9 cellular contexts compared by ENCODE assay signal in genomic region chr9:137128158-137129088, GRCh38. TPM values are rescaled to one million over a fixed set of nuclear protein-coding genes. Genes with fewer than 3 reads are reported as not detected.
A peak's percentile ranks its signal among the peaks of the same experiment; 100 is the strongest.
DNase-seq lines count a peak whose midpoint lies in the region; ATAC-seq and TF ChIP-seq lines count a peak whose summit lies in the region.
"Had no signal": no experiment of that assay in that cellular context is flagged by ENCODE, and none has a peak within 500 bp of the region (broad histone marks: within the 10 kb centered on the region; RNA-seq: fewer than 3 reads in every experiment).

No MANE protein-coding gene starts in this region.

- peak overlapping the region; percentile 96 for H2AK9ac ChIP-seq in IMR-90 (replicated peaks; ENCODE audit: low read depth, low read length, poor library complexity)

- H3K36me3 ChIP-seq in DND-41 (ENCODE audit: insufficient read depth, low read length) (no peaks in the 10 kb centered on the region; the same call in 1 of the 2 replicates), IMR-90 (ENCODE audit: control insufficient read depth, insufficient read depth, low read length) (no peaks in the 10 kb centered on the region), mucosa of descending colon (ENCODE audit: low read depth) (no peaks in the 10 kb centered on the region)

- H3K23ac ChIP-seq in IMR-90 (ENCODE audit: low read depth, low read length) = peak overlapping the region; percentile 54

- H3K56ac ChIP-seq in IMR-90 (ENCODE audit: extremely low read depth, insufficient read depth, low read length) = peak overlapping the region; percentile 36; the same call in 1 of the 2 replicates

- in situ Hi-C loops in IMR-90 (cut with MboI; ENCODE audit: low sequenced_read_pairs) (no loop called here), astrocyte of the cerebellum (cut with HindIII; ENCODE audit: low sequenced_read_pairs) (no loop called here)

- intact Hi-C loops in IMR-90 (cut with micrococcal nuclease) = no loop called here
- intact Hi-C loops in mucosa of descending colon (cut with DNase I, micrococcal nuclease) = no loop called here

- H2BK120ac ChIP-seq in IMR-90 (ENCODE audit: low read depth, low read length) = no peak overlapping the region

- H3K9me3 ChIP-seq in DND-41 (ENCODE audit: insufficient read depth, low read length, severe bottlenecking) = no peaks in the 10 kb centered on the region
- H3K9me3 ChIP-seq in IMR-90 (ENCODE audit: control insufficient read depth, insufficient read depth, low read length) = peaks cover 4% of the 10 kb centered on the region; the same call in 1 of the 2 replicates
- no peaks in the 10 kb centered on the region for H3K9me3 ChIP-seq in mucosa of descending colon

- H2AK5ac ChIP-seq in IMR-90 (ENCODE audit: low read depth, low read length) = peak overlapping the region; percentile 80

- no peak overlapping the region for H2BK15ac ChIP-seq in IMR-90 (ENCODE audit: low read depth, low read length)

- H2BK5ac ChIP-seq in IMR-90 (ENCODE audit: low read depth, low read length, poor library complexity, severe bottlenecking) = no peak overlapping the region

- H3K4me2 ChIP-seq in DND-41 (ENCODE audit: insufficient read depth, low read length) (peak overlapping the region; percentile 87), IMR-90 (ENCODE audit: low read depth, low read length) (peak overlapping the region; percentile 86)

- DNase-seq in DND-41 = peak; percentile 73
- DNase-seq in IMR-90 = no peak
- DNase-seq in astrocyte of the cerebellum (ENCODE audit: low read depth) = no peak
- no peak for DNase-seq in mucosa of descending colon
- DNase-seq in activated CD4-positive, CD25-positive, alpha-beta regulatory T cell (lab: John Stamatoyannopoulos, UW) = no peak
- DNase-seq in superior temporal gyrus (ENCODE audit: extremely low spot score) = no peak
- DNase-seq in NCI-H226 = no peak

- 72% methylated on average over 17 of the region's 30 CpGs; no CpG with 5 or more reads in 1 of the 2 experiments for WGBS in IMR-90 (ENCODE audit: extremely low coverage in 2 of 2, insufficient read length in 1 of 2), 2 experiments

- H3K79me2 ChIP-seq in DND-41 (ENCODE audit: insufficient read depth, low read length) = peaks cover 40% of the 10 kb centered on the region

- H3K18ac ChIP-seq in IMR-90 (ENCODE audit: low read depth, low read length) = no peak overlapping the region

- no peak for TF ChIP-seq CTCF in DND-41 (IDR thresholded peaks at IDR 0.05; ENCODE audit: borderline replicate concordance, extremely low read depth, low read length, poor library complexity, severe bottlenecking)
- TF ChIP-seq CTCF in IMR-90 (conservative IDR thresholded peaks at IDR 0.05; ENCODE audit: low read depth, low read length) = no peak
- no peak for TF ChIP-seq CTCF in astrocyte of the cerebellum (IDR thresholded peaks at IDR 0.05; ENCODE audit: low read depth, low read length, missing control alignments)
- no peak for TF ChIP-seq CTCF in mucosa of descending colon (IDR thresholded peaks at IDR 0.05)

- POLR2A ChIA-PET in IMR-90 (lab: Charles Lee; ENCODE audit: unreplicated experiment) = no interaction called here

- H2AFZ ChIP-seq in DND-41 (ENCODE audit: low read depth, low read length) = peak overlapping the region; percentile 96
- peak overlapping the region; percentile 99 for H2AFZ ChIP-seq in IMR-90 (replicated peaks; ENCODE audit: low read length, poor library complexity)

- H3K27ac ChIP-seq in DND-41 (ENCODE audit: low read length) (peak overlapping the region; percentile 91), IMR-90 (ENCODE audit: insufficient read depth, low read length) (peak overlapping the region; percentile 11; the same call in 1 of the 2 replicates)

- dilution Hi-C loops in IMR-90 (cut with HindIII; ENCODE audit: low sequenced_read_pairs, unreplicated experiment) = no loop called here

- peak; percentile 64 for ATAC-seq in DND-41 (ENCODE audit: insufficient read depth, low read depth)
- no peak for ATAC-seq in IMR-90 (ENCODE audit: low read depth)
- ATAC-seq in mucosa of descending colon = no peak
- no peak for ATAC-seq in GM21360 (IDR thresholded peaks at IDR 0.05; ENCODE audit: unreplicated experiment)

- no peak overlapping the region for H4K91ac ChIP-seq in IMR-90 (ENCODE audit: insufficient read depth, low read depth, low read length)

- H4K20me1 ChIP-seq in DND-41 (ENCODE audit: insufficient read depth, low read length) (no peaks in the 10 kb centered on the region), IMR-90 (ENCODE audit: insufficient read depth, low read length) (peaks cover 8% of the 10 kb centered on the region; the same call in 1 of the 2 replicates)

- peak overlapping the region; percentile 53; the same call in 1 of the 2 replicates for H3K14ac ChIP-seq in IMR-90 (replicated peaks; ENCODE audit: low read depth, low read length)

- H2BK20ac ChIP-seq in IMR-90 (ENCODE audit: low read depth, low read length) = no peak overlapping the region

- no peak for TF ChIP-seq RAD21 in IMR-90 (IDR thresholded peaks at IDR 0.05; ENCODE audit: low read length)

- CTCF ChIA-PET in IMR-90 (lab: Yijun Ruan, JAX) = interaction anchor here (0.6 to 1.0 kb wide), 2 partner anchors 15 to 29 kb away, joined by 3 to 4 read pairs; no protein-coding TSS in a partner anchor

- peak overlapping the region; percentile 85 to 98 for H3K4me3 ChIP-seq in DND-41 (ENCODE audit: low read depth in 1 of 2, low read length in 2 of 2)
- peak overlapping the region; percentile 76 for H3K4me3 ChIP-seq in IMR-90 (ENCODE audit: insufficient read depth, low read depth, low read length)
- H3K4me3 ChIP-seq in astrocyte of the cerebellum (ENCODE audit: low read depth, low read length) = peak overlapping the region; percentile 77
- peak overlapping the region; percentile 27 for H3K4me3 ChIP-seq in mucosa of descending colon

- peak overlapping the region; percentile 61 for H3K4ac ChIP-seq in IMR-90 (ENCODE audit: low read depth, low read length)

- peaks cover 13 to 40% of the 10 kb centered on the region in 2 experiments for H3K79me1 ChIP-seq in IMR-90 (ENCODE audit: low read depth in 1 of 2, low read length in 2 of 2)

- no peak for TF ChIP-seq POLR2A in IMR-90 (IDR thresholded peaks at IDR 0.05; ENCODE audit: low read depth, low read length)

- H3K27me3 ChIP-seq in DND-41 (ENCODE audit: insufficient read depth, low read length, poor library complexity) (no peaks in the 10 kb centered on the region), IMR-90 (ENCODE audit: control insufficient read depth, insufficient read depth, low read length) (no peaks in the 10 kb centered on the region)

- no TSS peak for BruUV-seq in IMR-90 (replicated peaks; lab: Mats Ljungman, UMichigan)

- H4K5ac ChIP-seq in IMR-90 (ENCODE audit: low read depth, low read length) = peak overlapping the region; percentile 14; the same call in 1 of the 2 replicates

- peaks cover 16% of the 10 kb centered on the region for H3K9me1 ChIP-seq in IMR-90 (ENCODE audit: insufficient read depth, low read length)

- H4K8ac ChIP-seq in IMR-90 (ENCODE audit: low read depth in 2 of 2, low read length in 2 of 2) = peak overlapping the region; percentile 17 to 96; a peak in 2 of 4 replicates

- peak overlapping the region; percentile 91 for H3K9ac ChIP-seq in DND-41 (ENCODE audit: low read depth, low read length)
- H3K9ac ChIP-seq in IMR-90 (ENCODE audit: low read depth, low read length) = peak overlapping the region; percentile 90

- H3K4me1 ChIP-seq in DND-41 (ENCODE audit: insufficient read depth, low read length) = peaks cover 36% of the 10 kb centered on the region
- peaks cover 12% of the 10 kb centered on the region; the same call in 1 of the 2 replicates for H3K4me1 ChIP-seq in IMR-90 (ENCODE audit: control insufficient read depth, insufficient read depth, low read length)
- H3K4me1 ChIP-seq in mucosa of descending colon (ENCODE audit: low read depth) = peaks cover 25% of the 10 kb centered on the region

TF ChIP-seq in IMR-90, 13 proteins besides CTCF, POLR2A, EP300 and RAD21:
- TF ChIP-seq CEBPB (IDR thresholded peaks at IDR 0.05; ENCODE audit: low read depth, low read length) (no peak), BHLHE40 (IDR thresholded peaks at IDR 0.05; ENCODE audit: low read depth, low read length) (no peak), MAFK (IDR thresholded peaks at IDR 0.05; ENCODE audit: low read depth, low read length) (no peak), SMC3 (IDR thresholded peaks at IDR 0.05; ENCODE audit: low read depth, low read length) (no peak)

RNA-seq across cellular contexts. Expression of gene GRIN1, which starts 10.5 kb away (rescaled TPM):
- total RNA-seq in IMR-90 (2012; rRNA removed) (not detected in 2 replicates), mucosa of descending colon (1 to 10 TPM in 1 of 3 donors, under 1 TPM in 1, not detected in 1; 0.36 to 2.6 TPM)
- 0.04 and 0.09 TPM in 2 replicates for polyA plus RNA-seq in IMR-90 (2012; rRNA removed)
- polyA plus RNA-seq in IMR-90 (2012; cell fraction: cytosol; rRNA removed) = 0.03 TPM in 2 replicates
- polyA plus RNA-seq in IMR-90 (2012; cell fraction: nucleus; rRNA removed; ENCODE audit: low replicate concordance) = 0.15 and 0.29 TPM in 2 replicates
- total RNA-seq: NCI-H460 had no signal

RNA-seq across cellular contexts. Expression of gene DPP7, which starts 13.9 kb away (rescaled TPM):
- total RNA-seq in IMR-90 (2012; rRNA removed) (14.2 and 14.9 TPM in 2 replicates), mucosa of descending colon (100 to 1,000 TPM in 1 of 3 donors, 10 to 100 TPM in 2; 47.0 to 114 (median 51.5) TPM)
- 76.4 and 88.2 TPM in 2 replicates for polyA plus RNA-seq in IMR-90 (2012; rRNA removed)
- 66.6 and 114 TPM in 2 replicates for polyA plus RNA-seq in IMR-90 (2012; cell fraction: cytosol; rRNA removed)
- 336 and 1,029 TPM in 2 replicates for polyA plus RNA-seq in IMR-90 (2012; cell fraction: nucleus; rRNA removed; ENCODE audit: low replicate concordance)

RNA-seq across cellular contexts. Expression of gene LRRC26, which starts 41.4 kb away (rescaled TPM):
- not detected in 2 replicates for total RNA-seq in IMR-90 (2012; rRNA removed)
- not detected in 2 replicates for polyA plus RNA-seq in IMR-90 (2012; rRNA removed)
- polyA plus RNA-seq in IMR-90 (2012; cell fraction: cytosol; rRNA removed) = not detected in 2 replicates
- polyA plus RNA-seq in IMR-90 (2012; cell fraction: nucleus; rRNA removed; ENCODE audit: low replicate concordance) = not detected in 2 replicates
- total RNA-seq in mucosa of descending colon = 10 to 100 TPM; 18.7 to 63.0 (median 58.9) TPM
- total RNA-seq: NCI-H460 had no signal

RNA-seq across cellular contexts. Expression of gene MAN1B1, which starts 41.6 kb away (rescaled TPM):
- 25.0 and 28.7 TPM in 2 replicates for total RNA-seq in IMR-90 (2012; rRNA removed)
- polyA plus RNA-seq in IMR-90 (2012; rRNA removed) = 49.8 and 55.1 TPM in 2 replicates
- polyA plus RNA-seq in IMR-90 (2012; cell fraction: cytosol; rRNA removed) = 54.5 and 68.5 TPM in 2 replicates
- polyA plus RNA-seq in IMR-90 (2012; cell fraction: nucleus; rRNA removed; ENCODE audit: low replicate concordance) = 89.2 and 183 TPM in 2 replicates
- total RNA-seq in mucosa of descending colon = 10 to 100 TPM; 36.1 to 55.4 (median 52.7) TPM

RNA-seq across cellular contexts. Expression of gene TMEM210, which starts 43.4 kb away (rescaled TPM):
- not detected in 2 replicates for total RNA-seq in IMR-90 (2012; rRNA removed)
- polyA plus RNA-seq in IMR-90 (2012; rRNA removed) = not detected in 2 replicates
- not detected in 2 replicates for polyA plus RNA-seq in IMR-90 (2012; cell fraction: cytosol; rRNA removed)
- not detected in 2 replicates for polyA plus RNA-seq in IMR-90 (2012; cell fraction: nucleus; rRNA removed; ENCODE audit: low replicate concordance)
- 1 to 10 TPM in 1 of 3 donors, not detected in 2; 1.0 TPM for total RNA-seq in mucosa of descending colon
- total RNA-seq: NCI-H460 had no signal

Comparison
In these comparisons a context has a peak if more than half of its experiments do, and no peak if none do; other contexts are left out.
1. H3K4me3 ChIP-seq: peak in every context shown above with its lines; median percentile 92 in DND-41; 77 in astrocyte of the cerebellum; 76 in IMR-90; 27 in mucosa of descending colon.
2. RNA of gene LRRC26, which starts 41.4 kb away (total RNA-seq): 18.7 to 63.0 TPM in mucosa of descending colon; not detected in IMR-90; every median in the first group is over 10 times any median in the second.